ENCODE assay signal across 9 cellular contexts in the genomic region with DNA sequence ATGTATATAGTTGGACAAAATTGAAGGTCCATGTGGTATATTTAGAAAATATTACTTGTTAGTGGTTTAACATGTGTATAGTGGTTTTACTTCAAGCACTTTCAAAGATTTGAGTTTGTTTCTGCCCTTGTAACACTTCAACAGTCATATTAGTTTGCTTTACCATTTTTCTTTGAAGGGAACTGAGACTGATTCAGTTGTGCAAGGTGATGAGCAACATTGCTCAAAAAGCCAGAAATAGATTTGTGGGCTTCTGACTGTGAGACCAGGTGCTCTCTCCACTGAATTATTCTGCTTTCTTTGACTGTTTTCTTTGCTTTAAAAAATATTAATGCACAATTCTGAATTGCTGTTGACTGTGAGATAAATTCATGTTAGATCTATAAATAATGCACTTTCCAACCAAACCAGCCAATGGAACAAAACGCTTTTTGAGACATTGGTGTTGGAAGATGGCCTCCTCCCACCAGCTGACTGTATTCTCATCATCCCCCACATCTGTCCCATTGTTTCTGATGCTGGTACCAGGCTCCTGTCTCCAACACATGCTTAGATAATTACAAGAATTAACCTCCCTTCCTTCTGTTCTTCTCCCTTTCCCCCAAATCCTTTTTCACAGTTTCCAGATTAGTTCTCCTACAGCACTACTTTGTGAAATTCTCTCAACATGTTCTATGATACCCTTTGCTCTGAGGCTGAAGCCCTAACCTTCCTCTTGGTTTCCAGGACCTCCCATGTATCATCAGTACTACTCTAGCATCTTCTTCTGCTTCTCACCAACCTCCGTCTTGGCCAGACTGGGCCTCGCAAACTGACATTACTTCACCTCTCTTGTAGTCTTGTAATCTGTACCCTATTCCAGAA. TPM values are rescaled to one million over a fixed set of nuclear protein-coding genes. Genes with fewer than 3 reads are reported as not detected.
DNase-seq lines count a peak whose midpoint lies in the region; ATAC-seq, FAIRE-seq and TF ChIP-seq lines count a peak whose summit lies in the region.
"Had no signal": no experiment of that assay in that cellular context is flagged by ENCODE, and none has a peak within 500 bp of the region (broad histone marks: within the 10 kb centered on the region; RNA-seq: fewer than 3 reads in every experiment).

No MANE protein-coding gene starts in this region.

- SMC1A ChIA-PET in GM12878 (lab: Charles Lee; ENCODE audit: uncharacterized antibody, unreplicated experiment), result interaction anchor here (7.3 kb wide), 1 partner anchor 112 kb away, joined by 44 read pairs; no protein-coding TSS in a partner anchor

- H3K27ac ChIP-seq in GM12878 (ENCODE audit: control insufficient read depth, insufficient read depth) (peak overlapping the region; percentile 99), esophagus muscularis mucosa (replicated peaks in 1 of 4) (no peak overlapping the region)

- peaks cover 97% of the 10 kb centered on the region for H3K79me2 ChIP-seq in GM12878 (ENCODE audit: control insufficient read depth, insufficient read depth, low read length)

- no peak for DNase-seq in GM12891 (ENCODE audit: insufficient read length, low spot score)
- peak; percentile 48 for DNase-seq in GM20000 (ENCODE audit: low spot score)
- peak; percentile 90 for DNase-seq in GM12878 (ENCODE audit: low read depth, low spot score)
- DNase-seq in esophagus muscularis mucosa (ENCODE audit: extremely low spot score), result no peak
- no peak for DNase-seq in HEK293T (ENCODE audit: extremely low spot score)
- no peak for DNase-seq in NCI-H774 (lab: John Stamatoyannopoulos, UW)
- DNase-seq in Ammon's horn (ENCODE audit: low spot score), result no peak
- DNase-seq: NCI-H2029 treated with DMSO at 0.1 percent for 48 hours had no signal

- H3K4me1 ChIP-seq in GM12878 (ENCODE audit: control insufficient read depth, insufficient read depth, low read length) (peaks cover 49% of the 10 kb centered on the region), esophagus muscularis mucosa (peaks cover 0 to 26% (median 0%) of the 10 kb centered on the region in 4 donors)

- H3K9me3 ChIP-seq in GM12878 (replicated peaks; ENCODE audit: control insufficient read depth, insufficient read depth, low read length) (no peaks in the 10 kb centered on the region), esophagus muscularis mucosa (no peaks in the 10 kb centered on the region)

- intact Hi-C loops in GM12878 (cut with micrococcal nuclease; ENCODE audit: unreplicated experiment), result loop anchor here (5.0 kb wide), 1 partner anchor 95 kb away; no protein-coding TSS in a partner anchor
- intact Hi-C loops in esophagus muscularis mucosa (cut with DNase I), result no loop called here

- TF ChIP-seq EP300 in GM12878 (IDR thresholded peaks at IDR 0.05; ENCODE audit: borderline replicate concordance in 1 of 2, control insufficient read depth in 1 of 2, low read depth in 2 of 2, low read length in 2 of 2) (peak; percentile 91 to 96), esophagus muscularis mucosa (IDR thresholded peaks at IDR 0.05) (no peak)

- H4K20me1 ChIP-seq in GM12878 (ENCODE audit: control insufficient read depth, insufficient read depth), result no peaks in the 10 kb centered on the region

- FAIRE-seq in GM12891 (lab: Jason Lieb, UNC) (peak; percentile 83), GM12878 (lab: Jason Lieb, UNC) (peak; percentile 81)

- peak overlapping the region; percentile 70 for H3K9ac ChIP-seq in GM12878 (ENCODE audit: control insufficient read depth, insufficient read depth, low read length)

- TF ChIP-seq RAD21 in GM12878 (IDR thresholded peaks at IDR 0.05; ENCODE audit: insufficient read depth, low read depth, low read length), result no peak

- H3K27me3 ChIP-seq in GM12878 (replicated peaks in 1 of 2; ENCODE audit: control insufficient read depth in 2 of 2, insufficient read depth in 2 of 2, low read length in 1 of 2) (no peaks in the 10 kb centered on the region), esophagus muscularis mucosa (no peaks in the 10 kb centered on the region)

- RAD21 ChIA-PET in GM12878 (lab: Charles Lee; ENCODE audit: unreplicated experiment), result interaction anchor here (0.8 to 1.6 kb wide), 2 partner anchors 8 kb away, joined by 3 read pairs; no protein-coding TSS in a partner anchor

- no TSS peak for BruUV-seq in GM12878 (replicated peaks; lab: Mats Ljungman, UMichigan)

- no peaks in the 10 kb centered on the region for H3K36me3 ChIP-seq in GM12878 (ENCODE audit: control insufficient read depth in 2 of 2, insufficient read depth in 2 of 2, low read length in 1 of 2)
- H3K36me3 ChIP-seq in esophagus muscularis mucosa, result no peaks in the 10 kb centered on the region

- no peak for TF ChIP-seq CTCF in GM20000 (IDR thresholded peaks at IDR 0.05; ENCODE audit: extremely low read depth, missing control alignments)
- TF ChIP-seq CTCF in GM12878 (IDR thresholded peaks at IDR 0.05 in 2 of 3, conservative IDR thresholded peaks at IDR 0.05 in 1 of 3; ENCODE audit: control insufficient read depth in 2 of 3, extremely low read depth in 1 of 3, insufficient read depth in 1 of 3, low read depth in 3 of 3, low read length in 3 of 3), result no peak
- no peak for TF ChIP-seq CTCF in esophagus muscularis mucosa (IDR thresholded peaks at IDR 0.05)

- peak overlapping the region; percentile 95 for H3K4me2 ChIP-seq in GM12878 (ENCODE audit: control insufficient read depth, insufficient read depth)

- H3K4me3 ChIP-seq in GM12878 (peak overlapping the region; percentile 27), esophagus muscularis mucosa (no peak overlapping the region)

- CTCF ChIA-PET in GM12878 (lab: Yijun Ruan, JAX) (interaction anchor here (0.7 kb wide), 1 partner anchor 19 kb away, joined by 3 read pairs; no protein-coding TSS in a partner anchor), HEK293T (lab: Yijun Ruan, JAX) (no interaction called here)

- H2AFZ ChIP-seq in GM12878 (ENCODE audit: control insufficient read depth, low read depth, low read length), result peak overlapping the region; percentile 46

- in situ Hi-C loops in GM12878 (cut with MboI), result loop anchor here (25.0 kb wide), 1 partner anchor 1550 kb away; no protein-coding TSS in a partner anchor

- ATAC-seq in HG03196 (IDR thresholded peaks at IDR 0.05; ENCODE audit: unreplicated experiment), result peak; percentile 84
- peak; percentile 92 for ATAC-seq in GM12878

- TF ChIP-seq POLR2A in GM12891 (IDR thresholded peaks at IDR 0.05; ENCODE audit: low read depth, low read length), result no peak
- no peak for TF ChIP-seq POLR2A in GM12878 (IDR thresholded peaks at IDR 0.05; ENCODE audit: low read depth, low read length)
- TF ChIP-seq POLR2A in esophagus muscularis mucosa (IDR thresholded peaks at IDR 0.05; ENCODE audit: low read depth), result no peak

- POLR2A ChIA-PET in GM12878 (lab: Charles Lee) (interaction anchor here (1.0 to 1.4 kb wide), 2 partner anchors 16 to 27 kb away, joined by 3 read pairs; no protein-coding TSS in a partner anchor), HEK293T (lab: Yijun Ruan, JAX) (no interaction called here)

- 47% methylated on average over 3 of the region's 3 CpGs for WGBS in GM12878 (ENCODE audit: insufficient coverage, insufficient replicate concordance, low lambda C conversion rate, missing lambda C conversion rate)
- WGBS in esophagus muscularis mucosa, result 91% methylated on average over 3 of the region's 3 CpGs

TF ChIP-seq in GM12891, 5 proteins besides CTCF, POLR2A, EP300 and RAD21:
- no peak for TF ChIP-seq TAF1 (IDR thresholded peaks at IDR 0.05; ENCODE audit: low read depth, low read length)
- no peak for TF ChIP-seq PAX5 (IDR thresholded peaks at IDR 0.05; ENCODE audit: insufficient read depth, low read length, severe bottlenecking)
- no peak for TF ChIP-seq POU2F2 (IDR thresholded peaks at IDR 0.05; ENCODE audit: low read depth, low read length)
- peak; percentile 98 for TF ChIP-seq SPI1 (IDR thresholded peaks at IDR 0.05; ENCODE audit: low read depth, low read length)
- no peak for TF ChIP-seq POLR2AphosphoS5 (IDR thresholded peaks at IDR 0.05; ENCODE audit: low read depth, low read length)

TF ChIP-seq in GM12878, 131 proteins besides CTCF, POLR2A, EP300 and RAD21 (continues in another document):
- peak; percentile 61; the same call in 1 of the 2 replicates for TF ChIP-seq BACH1 (IDR thresholded peaks at IDR 0.05; ENCODE audit: borderline replicate concordance)
- no peak for TF ChIP-seq HCFC1 (IDR thresholded peaks at IDR 0.05; ENCODE audit: low read length)

TF ChIP-seq in HEK293T, 16 proteins besides CTCF, POLR2A, EP300 and RAD21 (continues in another document):
- TF ChIP-seq SP1 (IDR thresholded peaks at IDR 0.05) (no peak), BHLHE40 (IDR thresholded peaks at IDR 0.05; ENCODE audit: borderline replicate concordance) (no peak), FOXM1 (IDR thresholded peaks at IDR 0.05; ENCODE audit: borderline replicate concordance) (no peak), ZNF384 (IDR thresholded peaks at IDR 0.05) (no peak), HDGF (IDR thresholded peaks at IDR 0.05; ENCODE audit: borderline replicate concordance) (no peak), LEF1 (IDR thresholded peaks at IDR 0.05; ENCODE audit: borderline replicate concordance) (no peak), TARDBP (IDR thresholded peaks at IDR 0.05) (no peak), CTBP1 (IDR thresholded peaks at IDR 0.05; ENCODE audit: borderline replicate concordance) (no peak), L3MBTL2 (conservative IDR thresholded peaks at IDR 0.05) (no peak)

RNA-seq across cellular contexts. Expression of a gene that starts 27.9 kb away (rescaled TPM):
- polyA plus RNA-seq in GM12891 (2012; ENCODE audit: low read depth, missing spikeins), result 22.3 TPM
- 199 and 222 TPM in 2 replicates for total RNA-seq in GM12878 (2013; cell fraction: nucleolus; rRNA removed)
- 31.8 and 33.4 TPM in 2 replicates for total RNA-seq in GM12878 (2014; rRNA removed)
- total RNA-seq in GM12878 (2014; rRNA removed; fragmentation: Illumina TruSeq; extraction: Trizol), result 37.3 and 37.5 TPM in 2 replicates
- 27.3 and 27.8 TPM in 2 replicates for total RNA-seq in GM12878 (2021)
- polyA plus RNA-seq in GM12878 (2011; ENCODE audit: low read depth), result 19.3 TPM
- 14.2 and 19.0 TPM in 2 replicates for polyA plus RNA-seq in GM12878 (2011; rRNA removed)
- 8.2 and 9.4 TPM in 2 replicates for polyA plus RNA-seq in GM12878 (2011; cell fraction: cytosol; rRNA removed)
- polyA plus RNA-seq in GM12878 (2011; cell fraction: nucleus; rRNA removed), result 9.0 and 10.7 TPM in 2 replicates
- 25.8 and 28.8 TPM in 2 replicates for polyA plus RNA-seq in GM12878 (2012)
- 25.4 and 33.6 TPM in 2 replicates for polyA plus RNA-seq in GM12878 (2014; fragmentation: Illumina TruSeq; extraction: Trizol)
- 1 to 10 TPM; 7.5 to 9.6 TPM for polyA plus RNA-seq in GM12878 (2014; fragmentation: Nextera tagmentation; extraction: Ambion mirVana)
- 15.8 and 17.2 TPM in 2 replicates for polyA plus RNA-seq in GM12878 (2014; rRNA removed)
- 10 to 100 TPM; 18.4 to 25.0 TPM for polyA plus RNA-seq in GM12878 (2016; fragmentation: Nextera tagmentation; extraction: Ambion mirVana)
- 30.2 and 35.1 TPM in 2 replicates for polyA minus RNA-seq in GM12878 (2011; rRNA and poly(A)+ RNA removed)
- polyA minus RNA-seq in GM12878 (2011; cell fraction: cytosol; rRNA and poly(A)+ RNA removed), result 10.1 and 10.3 TPM in 2 replicates
- 31.8 and 38.0 TPM in 2 replicates for polyA minus RNA-seq in GM12878 (2011; cell fraction: nucleus; rRNA and poly(A)+ RNA removed)
- 1 to 10 TPM; 4.1 to 9.1 (median 6.7) TPM for total RNA-seq in esophagus muscularis mucosa

Comparison
In these comparisons a context has a peak if more than half of its experiments do, and no peak if none do; other contexts are left out.
1. DNase-seq: peak in GM20000 (single experiment) and GM12878 (single experiment); none in GM12891 (single experiment), esophagus muscularis mucosa (single experiment), HEK293T (single experiment), NCI-H774 (single experiment) and Ammon's horn (single experiment).